10 cellular contexts compared by ENCODE assay signal in genomic region chr12:130796985-130797686, GRCh38. TPM values are rescaled to one million over a fixed set of nuclear protein-coding genes. Genes with fewer than 3 reads are reported as not detected.
DNase-seq lines count a peak whose midpoint lies in the region; ATAC-seq, FAIRE-seq and TF ChIP-seq lines count a peak whose summit lies in the region.
"Had no signal": no experiment of that assay in that cellular context is flagged by ENCODE, and none has a peak within 500 bp of the region (broad histone marks: within the 10 kb centered on the region; RNA-seq: fewer than 3 reads in every experiment).

No MANE protein-coding gene starts in this region.

- no peak overlapping the region for H3K4me3 ChIP-seq in ovary
- H3K4me3 ChIP-seq: SK-N-MC had no signal

- H3K27me3 ChIP-seq in ovary, result no peaks in the 10 kb centered on the region

- no peaks in the 10 kb centered on the region for H3K4me1 ChIP-seq in ovary (ENCODE audit: insufficient read depth)

- intact Hi-C loops in ovary (cut with DNase I), result no loop called here

- no peak for TF ChIP-seq CTCF in ovary (IDR thresholded peaks at IDR 0.05)

- no peak overlapping the region for H3K27ac ChIP-seq in ovary
- H3K27ac ChIP-seq: SK-N-MC had no signal

- 89 to 91% (median 90%) methylated on average over 19 of the region's 19 CpGs for WGBS in ovary, 3 donors

- TF ChIP-seq POLR2A in ovary (IDR thresholded peaks at IDR 0.05), result no peak

- no peaks in the 10 kb centered on the region for H3K9me3 ChIP-seq in ovary

- TF ChIP-seq EP300 in ovary (IDR thresholded peaks at IDR 0.05), result no peak

- no peaks in the 10 kb centered on the region for H3K36me3 ChIP-seq in ovary

- no peak for FAIRE-seq in urothelium cell line (lab: Jason Lieb, UNC)
- FAIRE-seq: endothelial cell of umbilical vein had no signal

- DNase-seq in activated T-cell treated with anti-CD3 and anti-CD28 coated beads, Interleukin-2, amount 50 U/mL, for 48 hours, result peak; percentile 53 to 59
- DNase-seq in stimulated activated CD4-positive, alpha-beta T cell treated with anti-CD3 and anti-CD28 coated beads, Interleukin-1b, Interleukin-23, amount 100 ng/mL, for 4 hours (ENCODE audit: low read depth in 2 of 2), result peak; percentile 5 to 14
- no peak for DNase-seq in GOT3 (lab: John Stamatoyannopoulos, UW)
- DNase-seq in NCI-H187 treated with DMSO at 0.1 percent for 48 hours (lab: John Stamatoyannopoulos, UW), result no peak
- DNase-seq in urothelium cell line (ENCODE audit: low spot score), result no peak
- DNase-seq in ovary, result no peak

- ATAC-seq in GM18907 (IDR thresholded peaks at IDR 0.05; ENCODE audit: unreplicated experiment), result peak; percentile 67
- ATAC-seq in HG03103 (IDR thresholded peaks at IDR 0.05; ENCODE audit: low read depth, unreplicated experiment), result peak; percentile 82

RNA-seq across cellular contexts. Expression of gene STX2, which starts 41.9 kb away (rescaled TPM):
- total RNA-seq in ovary, result 10 to 100 TPM; 16.8 to 26.9 (median 21.4) TPM
- polyA plus RNA-seq in ovary, result 10 to 100 TPM; 12.9 to 25.5 TPM

Comparison
In these comparisons a context has a peak if more than half of its experiments do, and no peak if none do; other contexts are left out.
1. DNase-seq: peak in activated T-cell treated with anti-CD3 and anti-CD28 coated beads, Interleukin-2, amount 50 U/mL, for 48 hours (2 of 2) and stimulated activated CD4-positive, alpha-beta T cell treated with anti-CD3 and anti-CD28 coated beads, Interleukin-1b, Interleukin-23, amount 100 ng/mL, for 4 hours (2 of 2); none in GOT3 (single experiment), NCI-H187 treated with DMSO at 0.1 percent for 48 hours (single experiment), urothelium cell line (single experiment) and ovary (0 of 5).